8 cellular contexts compared by ENCODE assay signal in genomic region chr22:40436460-40437431, GRCh38.
A peak's percentile ranks its signal among the peaks of the same experiment; 100 is the strongest.
DNase-seq lines count a peak whose midpoint lies in the region; ATAC-seq and TF ChIP-seq lines count a peak whose summit lies in the region.

No MANE protein-coding gene starts in this region.

- peak; percentile 30; the same call in 1 of the 2 replicates for TF ChIP-seq CTCF in GM12875 (IDR thresholded peaks at IDR 0.05; ENCODE audit: borderline replicate concordance, insufficient read depth, low read depth, low read length)
- peak; percentile 40 for TF ChIP-seq CTCF in WI38 (IDR thresholded peaks at IDR 0.05; ENCODE audit: low read depth, low read length)
- TF ChIP-seq CTCF in fibroblast of mammary gland (conservative IDR thresholded peaks at IDR 0.05; ENCODE audit: control insufficient read depth, insufficient read depth, low read depth, low read length) = peak; percentile 61
- peak; percentile 69 for TF ChIP-seq CTCF in nephron progenitor cell (IDR thresholded peaks at IDR 0.05)

- H3K27me3 Mint-ChIP-seq in nephron progenitor cell (ENCODE audit: low read depth, poor library complexity) = no peaks in the 10 kb centered on the region

- DNase-seq in AML-193 (lab: John Stamatoyannopoulos, UW) (peak; percentile 48 to 52), NCI-H2029 (lab: John Stamatoyannopoulos, UW) (peak; percentile 41), fibroblast of mammary gland (ENCODE audit: low read depth) (peak; percentile 71), nephron progenitor cell (no peak), cortex of kidney (lab: John Stamatoyannopoulos, UW) (no peak)

- no peaks in the 10 kb centered on the region for H3K9me3 Mint-ChIP-seq in nephron progenitor cell

- H3K4me3 Mint-ChIP-seq in nephron progenitor cell = no peak overlapping the region

- H3K36me3 Mint-ChIP-seq in nephron progenitor cell (ENCODE audit: low read depth) = no peaks in the 10 kb centered on the region

- H3K4me3 ChIP-seq in GM12875 (ENCODE audit: low read depth, low read length) = peak overlapping the region; percentile 45
- peak overlapping the region; percentile 44 for H3K4me3 ChIP-seq in WI38 (ENCODE audit: low read depth, low read length)
- no peak overlapping the region for H3K4me3 ChIP-seq in fibroblast of mammary gland (ENCODE audit: control insufficient read depth, low read depth, low read length)

- peak; percentile 58 for ATAC-seq in HG02852 (IDR thresholded peaks at IDR 0.05; ENCODE audit: unreplicated experiment)

- H3K4me1 Mint-ChIP-seq in nephron progenitor cell = peaks cover 10% of the 10 kb centered on the region

- no peak overlapping the region for H3K27ac Mint-ChIP-seq in nephron progenitor cell

Comparison
In these comparisons a context has a peak if more than half of its experiments do, and no peak if none do; other contexts are left out.
1. DNase-seq: peak in AML-193 (2 of 2), NCI-H2029 (single experiment) and fibroblast of mammary gland (single experiment); none in nephron progenitor cell (single experiment) and cortex of kidney (single experiment).
2. Peak in every context shown above with its lines, with median percentiles within 50 percentile points of each other: CTCF ChIP-seq.